In the genomic region with DNA sequence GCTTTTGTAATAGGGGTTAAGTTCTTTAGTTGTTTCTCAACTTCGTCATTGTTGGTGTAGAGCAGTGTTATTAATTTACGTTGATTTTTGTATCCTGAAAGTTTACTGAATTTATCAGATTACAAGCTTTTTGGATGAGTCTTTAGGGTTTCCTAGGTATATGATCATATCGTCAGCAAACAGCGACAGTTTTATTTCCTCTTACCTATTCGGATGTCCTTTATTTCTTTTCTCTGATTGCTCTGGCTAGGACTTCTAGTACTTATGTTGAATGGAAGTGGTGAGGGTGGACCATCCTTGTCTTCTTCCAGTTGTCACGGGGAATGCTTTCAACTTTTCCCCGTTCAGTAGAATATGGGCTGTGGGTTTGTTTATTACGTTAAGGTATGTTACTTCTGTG, we compare ENCODE assay signal across 19 cellular contexts. TPM values are rescaled to one million over a fixed set of nuclear protein-coding genes. Genes with fewer than 3 reads are reported as not detected.
DNase-seq lines count a peak whose midpoint lies in the region; ATAC-seq and TF ChIP-seq lines count a peak whose summit lies in the region.
"Had no signal": no experiment of that assay in that cellular context is flagged by ENCODE, and none has a peak within 500 bp of the region (broad histone marks: within the 10 kb centered on the region; RNA-seq: fewer than 3 reads in every experiment).

No MANE protein-coding gene starts in this region.

- H2AK5ac ChIP-seq in H9 (ENCODE audit: insufficient read length, low read length), result no peak overlapping the region

- H2BK15ac ChIP-seq in H9 (ENCODE audit: low read depth, low read length), result no peak overlapping the region

- no peak overlapping the region for H2BK20ac ChIP-seq in H9 (ENCODE audit: low read depth, low read length, poor library complexity, severe bottlenecking)

- H3K4me1 ChIP-seq in H9 (ENCODE audit: insufficient read depth, low read length), result no peaks in the 10 kb centered on the region; the same call in 1 of the 2 replicates
- H3K4me1 ChIP-seq: Caco-2, SJSA1 had no signal

- no CpG with 5 or more reads among the region's 8 CpGs for WGBS in H9 (ENCODE audit: extremely low coverage, insufficient read length, low lambda C conversion rate)

- H3K79me2 ChIP-seq in H9 (ENCODE audit: insufficient read depth, low read length), result peaks cover 33% of the 10 kb centered on the region; the same call in 1 of the 2 replicates

- peaks cover 49% of the 10 kb centered on the region for H3K4me1 Mint-ChIP-seq in activated naive CD8-positive, alpha-beta T cell (ENCODE audit: low read depth)
- peaks cover 24% of the 10 kb centered on the region for H3K4me1 Mint-ChIP-seq in activated naive CD8-positive, alpha-beta T cell treated with anti-CD3 and anti-CD28 coated beads for 36 hours
- peaks cover 30 to 42% of the 10 kb centered on the region in 2 experiments for H3K4me1 Mint-ChIP-seq in H9
- H3K4me1 Mint-ChIP-seq in central memory CD8-positive, alpha-beta T cell, result peaks cover 54% of the 10 kb centered on the region
- H3K4me1 Mint-ChIP-seq in stimulated activated memory B cell treated with anti-CD40 and anti-IgM and Interleukin-4, amounts not matched to agents 10 μg/mL and 1 μg/mL and 100 μg/mL, for 72 hours, result peaks cover 36% of the 10 kb centered on the region
- H3K4me1 Mint-ChIP-seq in T-helper 2 cell treated with Interferon-gamma antibody and Interleukin-4, amounts not matched to agents 5 μg/mL and 100 μg/mL, for 36 hours (ENCODE audit: low read depth), result peaks cover 12% of the 10 kb centered on the region

- no peak overlapping the region for H3K4ac ChIP-seq in H9 (ENCODE audit: low read depth, low read length)

- peak overlapping the region; percentile 52 for H3K27ac Mint-ChIP-seq in activated naive CD8-positive, alpha-beta T cell
- H3K27ac Mint-ChIP-seq in activated naive CD8-positive, alpha-beta T cell treated with anti-CD3 and anti-CD28 coated beads for 36 hours, result no peak overlapping the region
- H3K27ac Mint-ChIP-seq in H9, result peak overlapping the region; percentile 3 to 75 (median 44); a peak in 4 of 7 replicates
- peak overlapping the region; percentile 47 for H3K27ac Mint-ChIP-seq in central memory CD8-positive, alpha-beta T cell (ENCODE audit: low read depth)
- H3K27ac Mint-ChIP-seq in stimulated activated memory B cell treated with anti-CD40 and anti-IgM and Interleukin-4, amounts not matched to agents 10 μg/mL and 1 μg/mL and 100 μg/mL, for 72 hours, result peak overlapping the region; percentile 30
- no peak overlapping the region for H3K27ac Mint-ChIP-seq in T-helper 2 cell treated with Interferon-gamma antibody and Interleukin-4, amounts not matched to agents 5 μg/mL and 100 μg/mL, for 36 hours

- no peaks in the 10 kb centered on the region for H4K20me1 ChIP-seq in H9 (ENCODE audit: control insufficient read depth, insufficient read depth, insufficient read length)

- no peak overlapping the region for H3K23ac ChIP-seq in H9 (ENCODE audit: insufficient read length, low read depth, low read length)

- peaks cover 57% of the 10 kb centered on the region for H3K36me3 Mint-ChIP-seq in activated naive CD8-positive, alpha-beta T cell
- H3K36me3 Mint-ChIP-seq in activated naive CD8-positive, alpha-beta T cell treated with anti-CD3 and anti-CD28 coated beads for 36 hours, result peaks cover 86% of the 10 kb centered on the region
- peaks cover 59 to 88% (median 88%) of the 10 kb centered on the region in 3 experiments for H3K36me3 Mint-ChIP-seq in H9 (ENCODE audit: insufficient read depth in 1 of 3, low read depth in 3 of 3)
- H3K36me3 Mint-ChIP-seq in central memory CD8-positive, alpha-beta T cell (ENCODE audit: insufficient read depth), result peaks cover 41% of the 10 kb centered on the region
- peaks cover 93% of the 10 kb centered on the region for H3K36me3 Mint-ChIP-seq in stimulated activated memory B cell treated with anti-CD40 and anti-IgM and Interleukin-4, amounts not matched to agents 10 μg/mL and 1 μg/mL and 100 μg/mL, for 72 hours
- H3K36me3 Mint-ChIP-seq in T-helper 2 cell treated with Interferon-gamma antibody and Interleukin-4, amounts not matched to agents 5 μg/mL and 100 μg/mL, for 36 hours (ENCODE audit: low read depth), result peaks cover 88% of the 10 kb centered on the region

- ATAC-seq in central memory CD8-positive, alpha-beta T cell (replicated peaks; ENCODE audit: extremely low read depth, poor library complexity, severe bottlenecking), result no peak
- ATAC-seq in stimulated activated memory B cell treated with anti-CD40 and anti-IgM and Interleukin-4, amounts not matched to agents 10 μg/mL and 1 μg/mL and 100 μg/mL, for 72 hours, result no peak
- ATAC-seq: HepG2 had no signal

- no peak overlapping the region for H3K4me3 Mint-ChIP-seq in activated naive CD8-positive, alpha-beta T cell
- H3K4me3 Mint-ChIP-seq in activated naive CD8-positive, alpha-beta T cell treated with anti-CD3 and anti-CD28 coated beads for 36 hours, result no peak overlapping the region
- no peak overlapping the region for H3K4me3 Mint-ChIP-seq in H9
- H3K4me3 Mint-ChIP-seq in central memory CD8-positive, alpha-beta T cell, result no peak overlapping the region
- H3K4me3 Mint-ChIP-seq in stimulated activated memory B cell treated with anti-CD40 and anti-IgM and Interleukin-4, amounts not matched to agents 10 μg/mL and 1 μg/mL and 100 μg/mL, for 72 hours, result no peak overlapping the region
- H3K4me3 Mint-ChIP-seq in T-helper 2 cell treated with Interferon-gamma antibody and Interleukin-4, amounts not matched to agents 5 μg/mL and 100 μg/mL, for 36 hours, result no peak overlapping the region

- no peak overlapping the region for H3K56ac ChIP-seq in H9 (ENCODE audit: insufficient read length, low read depth, low read length)

- H3K27ac ChIP-seq in H9 (ENCODE audit: insufficient read length, low read depth, low read length), result no peak overlapping the region
- H3K27ac ChIP-seq: SJSA1 had no signal

- H3K4me2 ChIP-seq in H9 (ENCODE audit: insufficient read depth, insufficient read length, low read length), result no peak overlapping the region

- no peak for TF ChIP-seq CTCF in H9 (conservative IDR thresholded peaks at IDR 0.05)

- no peak overlapping the region for H3K18ac ChIP-seq in H9 (ENCODE audit: insufficient read length, low read depth, low read length)

- peaks cover 6% of the 10 kb centered on the region for H3K9me3 Mint-ChIP-seq in activated naive CD8-positive, alpha-beta T cell (ENCODE audit: low read depth)
- peaks cover 41% of the 10 kb centered on the region for H3K9me3 Mint-ChIP-seq in activated naive CD8-positive, alpha-beta T cell treated with anti-CD3 and anti-CD28 coated beads for 36 hours
- peaks cover 0 to 8% of the 10 kb centered on the region in 2 experiments; a peak in 4 of 5 replicates for H3K9me3 Mint-ChIP-seq in H9
- H3K9me3 Mint-ChIP-seq in central memory CD8-positive, alpha-beta T cell, result peaks cover 4% of the 10 kb centered on the region
- peaks cover 4% of the 10 kb centered on the region for H3K9me3 Mint-ChIP-seq in stimulated activated memory B cell treated with anti-CD40 and anti-IgM and Interleukin-4, amounts not matched to agents 10 μg/mL and 1 μg/mL and 100 μg/mL, for 72 hours
- H3K9me3 Mint-ChIP-seq in T-helper 2 cell treated with Interferon-gamma antibody and Interleukin-4, amounts not matched to agents 5 μg/mL and 100 μg/mL, for 36 hours, result peaks cover 37% of the 10 kb centered on the region

- H3K9ac ChIP-seq in H9 (ENCODE audit: extremely low read depth, insufficient read length, low read length), result no peak overlapping the region

- H3K79me1 ChIP-seq in H9 (ENCODE audit: insufficient read depth, low read depth, low read length, poor library complexity, severe bottlenecking), result peaks cover 7% of the 10 kb centered on the region

- H4K91ac ChIP-seq in H9 (ENCODE audit: insufficient read length, low read depth, low read length), result no peak overlapping the region

- no peak overlapping the region for H2BK5ac ChIP-seq in H9 (ENCODE audit: insufficient read length, low read length)

- no peak overlapping the region for H2BK12ac ChIP-seq in H9 (ENCODE audit: insufficient read length, low read depth, low read length)

- intact Hi-C loops in posterior vena cava (cut with DNase I), result no loop called here

- H3K27me3 ChIP-seq in H9 (ENCODE audit: insufficient read depth, low read length), result no peaks in the 10 kb centered on the region
- H3K27me3 ChIP-seq: SJSA1 had no signal

- H3K9me3 ChIP-seq in H9 (ENCODE audit: control insufficient read depth, low read depth, low read length), result no peaks in the 10 kb centered on the region
- H3K9me3 ChIP-seq: Caco-2 had no signal

- no peak overlapping the region for H4K8ac ChIP-seq in H9 (replicated peaks; ENCODE audit: insufficient read length, low read depth, low read length)

- no peak overlapping the region for H4K5ac ChIP-seq in H9 (ENCODE audit: insufficient read length, low read depth, low read length)

- H2BK120ac ChIP-seq in H9 (ENCODE audit: low read depth, low read length, poor library complexity, severe bottlenecking), result no peak overlapping the region

- H2AFZ ChIP-seq in H9 (ENCODE audit: low read length), result no peak overlapping the region

- DNase-seq in activated naive CD8-positive, alpha-beta T cell treated with anti-CD3 and anti-CD28 coated beads for 36 hours, result no peak
- DNase-seq in H9 (no peak), posterior vena cava (ENCODE audit: low spot score) (no peak), HUDEP-2 (lab: John Stamatoyannopoulos, UW; ENCODE audit: unreplicated experiment in 76 of 76) (no peak)
- no peak for DNase-seq in central memory CD8-positive, alpha-beta T cell (ENCODE audit: low spot score in 2 of 2)
- no peak for DNase-seq in T-helper 2 cell treated with Interferon-gamma antibody and Interleukin-4, amounts not matched to agents 5 μg/mL and 100 μg/mL, for 36 hours (ENCODE audit: low spot score)
- DNase-seq: Caco-2, Karpas-422, NCI-H1105, NCI-H1436 treated with DMSO at 0.1 percent for 48 hours, NCI-H1930, NCI-H2107, NCI-H526 treated with DMSO at 0.1 percent for 48 hours, Right ventricle myocardium superior, RPMI8226 had no signal

- no peak overlapping the region for H3K14ac ChIP-seq in H9 (ENCODE audit: insufficient read depth, low read length)

- no peak overlapping the region for H3T11ph ChIP-seq in H9 (ENCODE audit: low read length)

- H3K27me3 Mint-ChIP-seq in activated naive CD8-positive, alpha-beta T cell, result no peaks in the 10 kb centered on the region
- H3K27me3 Mint-ChIP-seq in activated naive CD8-positive, alpha-beta T cell treated with anti-CD3 and anti-CD28 coated beads for 36 hours, result no peaks in the 10 kb centered on the region
- no peaks in the 10 kb centered on the region for H3K27me3 Mint-ChIP-seq in H9 (ENCODE audit: low read depth)
- no peaks in the 10 kb centered on the region for H3K27me3 Mint-ChIP-seq in central memory CD8-positive, alpha-beta T cell
- H3K27me3 Mint-ChIP-seq in stimulated activated memory B cell treated with anti-CD40 and anti-IgM and Interleukin-4, amounts not matched to agents 10 μg/mL and 1 μg/mL and 100 μg/mL, for 72 hours, result no peaks in the 10 kb centered on the region
- no peaks in the 10 kb centered on the region for H3K27me3 Mint-ChIP-seq in T-helper 2 cell treated with Interferon-gamma antibody and Interleukin-4, amounts not matched to agents 5 μg/mL and 100 μg/mL, for 36 hours (ENCODE audit: low read depth)

- H3K23me2 ChIP-seq in H9 (ENCODE audit: insufficient read length, low read depth, low read length, poor library complexity, severe bottlenecking), result no peaks in the 10 kb centered on the region

RNA-seq across cellular contexts. Expression of a gene that starts 37.8 kb away (rescaled TPM):
- 10 to 100 TPM; 60.3 to 60.7 TPM for total RNA-seq in activated naive CD8-positive, alpha-beta T cell treated with anti-CD3 and anti-CD28 coated beads for 36 hours
- 82.6 and 82.8 TPM in 2 replicates for total RNA-seq in H9 (2021)
- 10 to 100 TPM; 44.0 to 54.8 TPM for total RNA-seq in posterior vena cava

Comparison
In these comparisons a context has a peak if more than half of its experiments do, and no peak if none do; other contexts are left out.
1. H3K27ac Mint-ChIP-seq: peak in activated naive CD8-positive, alpha-beta T cell (single experiment), H9 (3 of 3), central memory CD8-positive, alpha-beta T cell (single experiment) and stimulated activated memory B cell treated with anti-CD40 and anti-IgM and Interleukin-4, amounts not matched to agents 10 μg/mL and 1 μg/mL and 100 μg/mL, for 72 hours (single experiment); none in activated naive CD8-positive, alpha-beta T cell treated with anti-CD3 and anti-CD28 coated beads for 36 hours (single experiment) and T-helper 2 cell treated with Interferon-gamma antibody and Interleukin-4, amounts not matched to agents 5 μg/mL and 100 μg/mL, for 36 hours (single experiment).